8 cellular contexts compared by ENCODE assay signal in the genomic region with DNA sequence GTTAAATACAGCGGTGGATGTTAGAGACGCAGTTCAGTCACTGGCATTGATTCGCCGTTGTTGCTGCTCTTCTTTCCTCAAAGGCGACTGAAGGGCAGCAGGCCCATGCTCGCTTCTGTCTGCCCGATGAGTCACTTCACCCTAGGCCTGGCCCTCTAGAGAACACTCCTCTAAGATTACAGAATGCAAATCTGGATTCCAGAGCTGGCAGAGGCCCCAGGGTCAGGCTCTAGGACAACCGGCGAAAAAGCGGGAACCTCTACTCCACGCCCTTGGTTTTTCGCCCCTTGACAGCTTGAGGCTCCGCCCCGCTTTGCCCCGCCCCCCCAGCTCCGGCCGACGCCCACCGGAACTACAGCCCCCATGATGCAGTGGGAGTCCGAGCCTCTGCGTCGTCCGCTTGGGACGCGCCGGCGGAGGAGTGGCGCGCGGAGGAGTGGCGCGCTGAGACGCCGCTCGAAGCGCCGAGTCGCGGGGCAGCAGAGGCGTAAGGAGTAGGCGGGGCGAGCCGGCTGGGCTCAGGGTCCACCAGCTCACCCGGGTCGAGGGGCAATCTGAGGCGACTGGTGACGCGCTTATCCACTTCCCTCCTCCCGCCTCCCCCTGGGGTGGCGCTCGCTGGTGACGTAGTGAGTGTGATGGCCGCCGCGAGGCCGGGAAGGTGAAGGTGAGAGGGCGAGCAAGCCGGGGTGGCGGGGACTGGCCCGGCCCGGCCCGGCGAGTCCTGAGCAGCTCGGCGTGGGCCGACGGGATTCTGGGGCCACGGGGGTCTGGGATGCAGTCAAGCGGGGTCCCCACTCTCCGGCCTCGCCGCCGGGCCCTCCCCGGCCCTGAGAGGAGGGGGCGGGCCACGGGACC. TPM values are rescaled to one million over a fixed set of nuclear protein-coding genes. Genes with fewer than 3 reads are reported as not detected.
DNase-seq lines count a peak whose midpoint lies in the region; ATAC-seq and TF ChIP-seq lines count a peak whose summit lies in the region.

A gene (plus strand): TSS at position 627 of the 858 bp plus-strand sequence. CDS start 8,725 bp downstream, outside the sequence.

- TF ChIP-seq CTCF in GM06990 (IDR thresholded peaks at IDR 0.05; ENCODE audit: insufficient read depth, low read length, poor library complexity, severe bottlenecking): no peak

- H3K27ac ChIP-seq in temporal lobe (ENCODE audit: low read depth, low read length): peak within 1 kb of the TSS; percentile 90

- peak within 1 kb of the TSS; percentile 97 for H3K4me3 Mint-ChIP-seq in activated naive CD4-positive, alpha-beta T cell treated with anti-CD3 and anti-CD28 coated beads, Interleukin-2, amount 50 U/mL, for 24 hours

- no peaks in the 10 kb centered on the region for H3K9me3 Mint-ChIP-seq in activated naive CD4-positive, alpha-beta T cell treated with anti-CD3 and anti-CD28 coated beads, Interleukin-2, amount 50 U/mL, for 24 hours

- peaks cover 9% of the 10 kb centered on the region for H3K36me3 Mint-ChIP-seq in activated naive CD4-positive, alpha-beta T cell treated with anti-CD3 and anti-CD28 coated beads, Interleukin-2, amount 50 U/mL, for 24 hours

- ATAC-seq in HG02588 (IDR thresholded peaks at IDR 0.05; ENCODE audit: unreplicated experiment) (peak; percentile 89), SK-N-SH treated with all-trans-retinoic acid at 6 μM for 48 hours (peak; percentile 94)

- H3K4me1 Mint-ChIP-seq in activated naive CD4-positive, alpha-beta T cell treated with anti-CD3 and anti-CD28 coated beads, Interleukin-2, amount 50 U/mL, for 24 hours: peaks cover 45% of the 10 kb centered on the region

- peak; percentile 99 for DNase-seq in GM06990 (ENCODE audit: extremely low read depth, insufficient read length)
- DNase-seq in NCI-H1092 (lab: John Stamatoyannopoulos, UW): peak; percentile 98
- peak; percentile 95 for DNase-seq in globus pallidus (ENCODE audit: low spot score)
- peak; percentile 94 for DNase-seq in occipital lobe (lab: John Stamatoyannopoulos, UW)

- no peaks in the 10 kb centered on the region for H3K27me3 ChIP-seq in GM06990 (replicated peaks; ENCODE audit: control insufficient read depth, insufficient read depth, low read length)

- peak within 1 kb of the TSS; percentile 68 for H3K4me3 ChIP-seq in GM06990 (replicated peaks; ENCODE audit: low read depth, low read length)

- no peaks in the 10 kb centered on the region for H3K27me3 Mint-ChIP-seq in activated naive CD4-positive, alpha-beta T cell treated with anti-CD3 and anti-CD28 coated beads, Interleukin-2, amount 50 U/mL, for 24 hours

- peak within 1 kb of the TSS; percentile 92 for H3K27ac Mint-ChIP-seq in activated naive CD4-positive, alpha-beta T cell treated with anti-CD3 and anti-CD28 coated beads, Interleukin-2, amount 50 U/mL, for 24 hours

- H3K36me3 ChIP-seq in GM06990 (ENCODE audit: control insufficient read depth, insufficient read depth, low read length): peaks cover 14% of the 10 kb centered on the region

TF ChIP-seq in SK-N-SH treated with all-trans-retinoic acid at 6 μM for 48 hours, 23 proteins besides CTCF, POLR2A, EP300 and RAD21:
- no peak for TF ChIP-seq ZFP30 (CRISPR knock-in tag; IDR thresholded peaks at IDR 0.05)
- TF ChIP-seq ZNF70 (CRISPR knock-in tag; IDR thresholded peaks at IDR 0.05): no peak
- TF ChIP-seq, protein P1, sequence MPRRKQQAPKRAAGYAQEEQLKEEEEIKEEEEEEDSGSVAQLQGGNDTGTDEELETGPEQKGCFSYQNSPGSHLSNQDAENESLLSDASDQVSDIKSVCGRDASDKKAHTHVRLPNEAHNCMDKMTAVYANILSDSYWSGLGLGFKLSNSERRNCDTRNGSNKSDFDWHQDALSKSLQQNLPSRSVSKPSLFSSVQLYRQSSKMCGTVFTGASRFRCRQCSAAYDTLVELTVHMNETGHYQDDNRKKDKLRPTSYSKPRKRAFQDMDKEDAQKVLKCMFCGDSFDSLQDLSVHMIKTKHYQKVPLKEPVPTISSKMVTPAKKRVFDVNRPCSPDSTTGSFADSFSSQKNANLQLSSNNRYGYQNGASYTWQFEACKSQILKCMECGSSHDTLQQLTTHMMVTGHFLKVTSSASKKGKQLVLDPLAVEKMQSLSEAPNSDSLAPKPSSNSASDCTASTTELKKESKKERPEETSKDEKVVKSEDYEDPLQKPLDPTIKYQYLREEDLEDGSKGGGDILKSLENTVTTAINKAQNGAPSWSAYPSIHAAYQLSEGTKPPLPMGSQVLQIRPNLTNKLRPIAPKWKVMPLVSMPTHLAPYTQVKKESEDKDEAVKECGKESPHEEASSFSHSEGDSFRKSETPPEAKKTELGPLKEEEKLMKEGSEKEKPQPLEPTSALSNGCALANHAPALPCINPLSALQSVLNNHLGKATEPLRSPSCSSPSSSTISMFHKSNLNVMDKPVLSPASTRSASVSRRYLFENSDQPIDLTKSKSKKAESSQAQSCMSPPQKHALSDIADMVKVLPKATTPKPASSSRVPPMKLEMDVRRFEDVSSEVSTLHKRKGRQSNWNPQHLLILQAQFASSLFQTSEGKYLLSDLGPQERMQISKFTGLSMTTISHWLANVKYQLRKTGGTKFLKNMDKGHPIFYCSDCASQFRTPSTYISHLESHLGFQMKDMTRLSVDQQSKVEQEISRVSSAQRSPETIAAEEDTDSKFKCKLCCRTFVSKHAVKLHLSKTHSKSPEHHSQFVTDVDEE (CRISPR knock-in tag; IDR thresholded peaks at IDR 0.05): no peak
- no peak for TF ChIP-seq RARB (CRISPR knock-in tag; IDR thresholded peaks at IDR 0.05)
- no peak for TF ChIP-seq CSDC2 (CRISPR knock-in tag; IDR thresholded peaks at IDR 0.05)
- TF ChIP-seq ZNF8 (CRISPR knock-in tag; IDR thresholded peaks at IDR 0.05): no peak
- TF ChIP-seq, protein P2, sequence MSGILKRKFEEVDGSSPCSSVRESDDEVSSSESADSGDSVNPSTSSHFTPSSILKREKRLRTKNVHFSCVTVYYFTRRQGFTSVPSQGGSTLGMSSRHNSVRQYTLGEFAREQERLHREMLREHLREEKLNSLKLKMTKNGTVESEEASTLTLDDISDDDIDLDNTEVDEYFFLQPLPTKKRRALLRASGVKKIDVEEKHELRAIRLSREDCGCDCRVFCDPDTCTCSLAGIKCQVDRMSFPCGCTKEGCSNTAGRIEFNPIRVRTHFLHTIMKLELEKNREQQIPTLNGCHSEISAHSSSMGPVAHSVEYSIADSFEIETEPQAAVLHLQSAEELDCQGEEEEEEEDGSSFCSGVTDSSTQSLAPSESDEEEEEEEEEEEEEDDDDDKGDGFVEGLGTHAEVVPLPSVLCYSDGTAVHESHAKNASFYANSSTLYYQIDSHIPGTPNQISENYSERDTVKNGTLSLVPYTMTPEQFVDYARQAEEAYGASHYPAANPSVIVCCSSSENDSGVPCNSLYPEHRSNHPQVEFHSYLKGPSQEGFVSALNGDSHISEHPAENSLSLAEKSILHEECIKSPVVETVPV (CRISPR knock-in tag; IDR thresholded peaks at IDR 0.05): no peak
- TF ChIP-seq, protein P3, sequence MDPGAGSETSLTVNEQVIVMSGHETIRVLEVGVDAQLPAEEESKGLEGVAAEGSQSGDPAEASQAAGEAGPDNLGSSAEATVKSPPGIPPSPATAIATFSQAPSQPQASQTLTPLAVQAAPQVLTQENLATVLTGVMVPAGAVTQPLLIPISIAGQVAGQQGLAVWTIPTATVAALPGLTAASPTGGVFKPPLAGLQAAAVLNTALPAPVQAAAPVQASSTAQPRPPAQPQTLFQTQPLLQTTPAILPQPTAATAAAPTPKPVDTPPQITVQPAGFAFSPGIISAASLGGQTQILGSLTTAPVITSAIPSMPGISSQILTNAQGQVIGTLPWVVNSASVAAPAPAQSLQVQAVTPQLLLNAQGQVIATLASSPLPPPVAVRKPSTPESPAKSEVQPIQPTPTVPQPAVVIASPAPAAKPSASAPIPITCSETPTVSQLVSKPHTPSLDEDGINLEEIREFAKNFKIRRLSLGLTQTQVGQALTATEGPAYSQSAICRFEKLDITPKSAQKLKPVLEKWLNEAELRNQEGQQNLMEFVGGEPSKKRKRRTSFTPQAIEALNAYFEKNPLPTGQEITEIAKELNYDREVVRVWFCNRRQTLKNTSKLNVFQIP (CRISPR knock-in tag; IDR thresholded peaks at IDR 0.05; ENCODE audit: borderline replicate concordance, low read depth): no peak
- TF ChIP-seq, protein P4, sequence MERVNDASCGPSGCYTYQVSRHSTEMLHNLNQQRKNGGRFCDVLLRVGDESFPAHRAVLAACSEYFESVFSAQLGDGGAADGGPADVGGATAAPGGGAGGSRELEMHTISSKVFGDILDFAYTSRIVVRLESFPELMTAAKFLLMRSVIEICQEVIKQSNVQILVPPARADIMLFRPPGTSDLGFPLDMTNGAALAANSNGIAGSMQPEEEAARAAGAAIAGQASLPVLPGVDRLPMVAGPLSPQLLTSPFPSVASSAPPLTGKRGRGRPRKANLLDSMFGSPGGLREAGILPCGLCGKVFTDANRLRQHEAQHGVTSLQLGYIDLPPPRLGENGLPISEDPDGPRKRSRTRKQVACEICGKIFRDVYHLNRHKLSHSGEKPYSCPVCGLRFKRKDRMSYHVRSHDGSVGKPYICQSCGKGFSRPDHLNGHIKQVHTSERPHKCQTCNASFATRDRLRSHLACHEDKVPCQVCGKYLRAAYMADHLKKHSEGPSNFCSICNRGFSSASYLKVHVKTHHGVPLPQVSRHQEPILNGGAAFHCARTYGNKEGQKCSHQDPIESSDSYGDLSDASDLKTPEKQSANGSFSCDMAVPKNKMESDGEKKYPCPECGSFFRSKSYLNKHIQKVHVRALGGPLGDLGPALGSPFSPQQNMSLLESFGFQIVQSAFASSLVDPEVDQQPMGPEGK (CRISPR knock-in tag; IDR thresholded peaks at IDR 0.05; ENCODE audit: borderline replicate concordance): no peak
- TF ChIP-seq, protein P5, sequence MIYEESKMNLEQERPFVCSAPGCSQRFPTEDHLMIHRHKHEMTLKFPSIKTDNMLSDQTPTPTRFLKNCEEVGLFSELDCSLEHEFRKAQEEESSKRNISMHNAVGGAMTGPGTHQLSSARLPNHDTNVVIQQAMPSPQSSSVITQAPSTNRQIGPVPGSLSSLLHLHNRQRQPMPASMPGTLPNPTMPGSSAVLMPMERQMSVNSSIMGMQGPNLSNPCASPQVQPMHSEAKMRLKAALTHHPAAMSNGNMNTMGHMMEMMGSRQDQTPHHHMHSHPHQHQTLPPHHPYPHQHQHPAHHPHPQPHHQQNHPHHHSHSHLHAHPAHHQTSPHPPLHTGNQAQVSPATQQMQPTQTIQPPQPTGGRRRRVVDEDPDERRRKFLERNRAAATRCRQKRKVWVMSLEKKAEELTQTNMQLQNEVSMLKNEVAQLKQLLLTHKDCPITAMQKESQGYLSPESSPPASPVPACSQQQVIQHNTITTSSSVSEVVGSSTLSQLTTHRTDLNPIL (CRISPR knock-in tag; IDR thresholded peaks at IDR 0.05; ENCODE audit: low read depth): no peak
- no peak for TF ChIP-seq SNAI2 (CRISPR knock-in tag; IDR thresholded peaks at IDR 0.05)

RNA-seq across cellular contexts. Expression of the gene that starts here (rescaled TPM):
- total RNA-seq in occipital lobe (35.1 TPM), temporal lobe (39.8 TPM)

Comparison
In these comparisons a context has a peak if more than half of its experiments do, and no peak if none do; other contexts are left out.
1. Peak in every context shown above with its lines: DNase-seq, ATAC-seq, H3K4me3 ChIP-seq and H3K27ac ChIP-seq.